ENCODE assay signal across 10 cellular contexts in the genomic region with DNA sequence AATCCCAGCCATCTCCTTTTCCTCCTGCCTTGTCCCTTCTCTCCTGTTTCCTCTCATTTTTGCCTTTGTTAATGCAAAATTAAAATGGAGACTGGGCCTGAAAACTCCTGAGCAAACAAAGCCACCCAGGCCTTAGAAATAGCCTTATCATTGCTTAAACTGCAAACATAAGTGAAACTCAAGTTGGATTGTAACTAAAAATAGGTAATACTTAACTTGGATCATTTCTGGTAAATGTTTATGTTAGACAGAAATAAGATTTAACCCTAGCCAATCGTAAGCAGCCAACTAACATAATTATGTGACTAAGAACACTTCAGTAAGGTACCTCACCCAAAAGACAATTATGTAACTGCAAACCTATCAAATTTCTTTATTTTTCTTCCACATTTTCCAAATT. TPM values are rescaled to one million over a fixed set of nuclear protein-coding genes. Genes with fewer than 3 reads are reported as not detected.
DNase-seq lines count a peak whose midpoint lies in the region; ATAC-seq, FAIRE-seq and TF ChIP-seq lines count a peak whose summit lies in the region.
"Not testable (repeated sequence)": the region's sequence is repeated elsewhere in the genome, so short reads cannot be mapped to it uniquely, and the experiment has no call there.
"Had no signal": no experiment of that assay in that cellular context is flagged by ENCODE, and none has a peak within 500 bp of the region (broad histone marks: within the 10 kb centered on the region; RNA-seq: fewer than 3 reads in every experiment).

No MANE protein-coding gene starts in this region.

- H3K4me3 ChIP-seq in astrocyte (ENCODE audit: insufficient read depth, low read depth, low read length); dorsolateral prefrontal cortex; heart left ventricle; mesenchymal stem cell (ENCODE audit: insufficient read depth in 1 of 2, low read depth in 1 of 2, low read length in 2 of 2): not testable (repeated sequence)

- TF ChIP-seq POLR2A in heart left ventricle (IDR thresholded peaks at IDR 0.05): not testable (repeated sequence)

- DNase-seq in HCEC 1CT: peak; percentile 18
- not testable (repeated sequence) for DNase-seq in astrocyte (ENCODE audit: low read depth); dorsolateral prefrontal cortex; heart left ventricle; progenitor cell of endocrine pancreas (ENCODE audit: low spot score, unreplicated experiment)
- DNase-seq in mesenchymal stem cell: peak; percentile 73

- peak overlapping the region; percentile 75 for H4K8ac ChIP-seq in mesenchymal stem cell (ENCODE audit: low read length)

- H3K18ac ChIP-seq in mesenchymal stem cell (ENCODE audit: low read depth in 1 of 2, low read length in 2 of 2): peak overlapping the region in 1 of 2 experiments; percentile 93

- H2BK12ac ChIP-seq in mesenchymal stem cell (ENCODE audit: low read length in 2 of 2): peak overlapping the region in 1 of 2 experiments; percentile 75

- not testable (repeated sequence) for ATAC-seq in heart left ventricle

- H3K4me1 Mint-ChIP-seq in astrocyte (ENCODE audit: low read depth, unreplicated experiment): peaks cover 11% of the 10 kb centered on the region
- H3K4me1 Mint-ChIP-seq in progenitor cell of endocrine pancreas (ENCODE audit: low read depth): not testable (repeated sequence)

- not testable (repeated sequence) for H2AFZ ChIP-seq in astrocyte (ENCODE audit: low read depth, low read length); mesenchymal stem cell (ENCODE audit: low read depth, low read length)

- not testable (repeated sequence) for H3K4me3 Mint-ChIP-seq in astrocyte (ENCODE audit: unreplicated experiment); progenitor cell of endocrine pancreas (ENCODE audit: low read depth)

- not testable (repeated sequence) for H3K36me3 ChIP-seq in astrocyte (ENCODE audit: insufficient read depth, low read length); mesenchymal stem cell (ENCODE audit: control insufficient read depth in 1 of 2, insufficient read depth in 2 of 2, low read depth in 1 of 2, low read length in 2 of 2)
- peaks cover 0 to 42% (median 0%) of the 10 kb centered on the region in 9 donors for H3K36me3 ChIP-seq in heart left ventricle

- not testable (repeated sequence) for H3K14ac ChIP-seq in mesenchymal stem cell (ENCODE audit: low read length in 2 of 2)

- intact Hi-C loops in dorsolateral prefrontal cortex (cut with DNase I); heart left ventricle (cut with DNase I): not testable (repeated sequence)

- not testable (repeated sequence) for H2BK120ac ChIP-seq in mesenchymal stem cell (ENCODE audit: low read depth, low read length)

- FAIRE-seq in astrocyte (lab: Jason Lieb, UNC): not testable (repeated sequence)

- not testable (repeated sequence) for H3K9ac ChIP-seq in astrocyte (ENCODE audit: low read length); mesenchymal stem cell (ENCODE audit: low read length)

- H3K4me1 ChIP-seq in astrocyte (ENCODE audit: insufficient read depth, low read length); mesenchymal stem cell (ENCODE audit: control insufficient read depth, insufficient read depth, low read depth, low read length): not testable (repeated sequence)
- H3K4me1 ChIP-seq in heart left ventricle: peaks cover 0 to 31% (median 0%) of the 10 kb centered on the region in 12 donors

- peak overlapping the region in 1 of 2 experiments; percentile 24 for H3K4ac ChIP-seq in mesenchymal stem cell (ENCODE audit: low read depth in 1 of 2, low read length in 2 of 2)

- H2BK15ac ChIP-seq in mesenchymal stem cell (ENCODE audit: low read depth, poor library complexity, severe bottlenecking): not testable (repeated sequence)

- not testable (repeated sequence) for H2BK5ac ChIP-seq in mesenchymal stem cell (ENCODE audit: low read depth, low read length, poor library complexity, severe bottlenecking)

- not testable (repeated sequence) for H3K79me2 ChIP-seq in astrocyte (ENCODE audit: insufficient read depth, low read length)

- not testable (repeated sequence) for TF ChIP-seq CTCF in astrocyte (IDR thresholded peaks at IDR 0.05; ENCODE audit: insufficient read depth, low read depth, low read length); dorsolateral prefrontal cortex (IDR thresholded peaks at IDR 0.05 in 54 of 56, conservative IDR thresholded peaks at IDR 0.05 in 2 of 56; ENCODE audit: low read depth in 1 of 56, partially characterized antibody in 56 of 56); heart left ventricle (IDR thresholded peaks at IDR 0.05); progenitor cell of endocrine pancreas (IDR thresholded peaks at IDR 0.05; ENCODE audit: unreplicated experiment)

- not testable (repeated sequence) for H3K27ac ChIP-seq in astrocyte (ENCODE audit: low read depth, low read length); mesenchymal stem cell (ENCODE audit: low read length, poor library complexity, severe bottlenecking)
- H3K27ac ChIP-seq in dorsolateral prefrontal cortex (peak overlapping the region in 39 of 59 donors; percentile 7 to 94 (median 72)), heart left ventricle (peak overlapping the region in 7 of 12 donors; percentile 4 to 74 (median 43)), temporal lobe (ENCODE audit: low read depth, low read length) (peak overlapping the region; percentile 17)

- peak overlapping the region; percentile 62 for H3K27ac Mint-ChIP-seq in astrocyte (ENCODE audit: unreplicated experiment)
- H3K27ac Mint-ChIP-seq in progenitor cell of endocrine pancreas: peak overlapping the region; percentile 15

- not testable (repeated sequence) for H3K9me3 Mint-ChIP-seq in astrocyte (ENCODE audit: unreplicated experiment); progenitor cell of endocrine pancreas (ENCODE audit: low read depth)

- peak overlapping the region; percentile 92 for H4K91ac ChIP-seq in mesenchymal stem cell (ENCODE audit: low read length)

- H2AK5ac ChIP-seq in mesenchymal stem cell (ENCODE audit: low read length, severe bottlenecking): not testable (repeated sequence)

- not testable (repeated sequence) for H4K20me1 ChIP-seq in astrocyte (ENCODE audit: insufficient read depth, low read length)

- H3K79me1 ChIP-seq in mesenchymal stem cell (replicated peaks; ENCODE audit: low read length, poor library complexity, severe bottlenecking): not testable (repeated sequence)

- H3K27me3 Mint-ChIP-seq in astrocyte (ENCODE audit: low read depth, unreplicated experiment); progenitor cell of endocrine pancreas: not testable (repeated sequence)

- not testable (repeated sequence) for H3K23ac ChIP-seq in mesenchymal stem cell (ENCODE audit: low read length in 2 of 2)

- H3K4me2 ChIP-seq in astrocyte (ENCODE audit: low read length); mesenchymal stem cell (ENCODE audit: low read length, poor library complexity, severe bottlenecking): not testable (repeated sequence)

- 75 to 90% (median 84%) methylated on average over 1 of the region's 1 CpG for WGBS in heart left ventricle, 4 donors
- WGBS in mesenchymal stem cell: no CpG with 5 or more reads among the region's 1 CpG

- not testable (repeated sequence) for H3K27me3 ChIP-seq in astrocyte (ENCODE audit: insufficient read depth, low read length); dorsolateral prefrontal cortex; heart left ventricle; mesenchymal stem cell (ENCODE audit: control insufficient read depth in 1 of 2, insufficient read depth in 1 of 2, low read length in 2 of 2)

- H3K9me3 ChIP-seq in astrocyte (ENCODE audit: insufficient read depth, low read depth, low read length); heart left ventricle; mesenchymal stem cell (ENCODE audit: control insufficient read depth, low read length): not testable (repeated sequence)

- not testable (repeated sequence) for H3K36me3 Mint-ChIP-seq in astrocyte (ENCODE audit: low read depth, unreplicated experiment); progenitor cell of endocrine pancreas (ENCODE audit: insufficient read depth)

RNA-seq across cellular contexts. Expression of a gene that starts 8.7 kb away (rescaled TPM):
- total RNA-seq in astrocyte (not detected in 2 replicates), dorsolateral prefrontal cortex (10 to 100 TPM in 97 of 120 experiments, 1 to 10 TPM in 23; 5.0 to 71.8 (median 18.1) TPM), heart left ventricle (100 to 1,000 TPM in 1 of 9 donors, 10 to 100 TPM in 7, 1 to 10 TPM in 1; 9.7 to 131 (median 11.7) TPM), progenitor cell of endocrine pancreas (0.40 TPM in 1 of 2 replicates, not detected in the other), temporal lobe (2.0 TPM)
- polyA plus RNA-seq in heart left ventricle: 10 to 100 TPM in 1 of 2 donors, 1 to 10 TPM in 1; 5.2 to 11.4 TPM
- 5.1 TPM for polyA plus RNA-seq in mesenchymal stem cell (2013, experiment 1 of 2)
- 4.4 TPM for polyA plus RNA-seq in mesenchymal stem cell (2013, experiment 2 of 2)
- total RNA-seq: Daoy had no signal

RNA-seq across cellular contexts. Expression of a gene that starts 10.4 kb away (rescaled TPM):
- 0.65 and 0.68 TPM in 2 replicates for total RNA-seq in astrocyte
- total RNA-seq in dorsolateral prefrontal cortex: 1,000 to 10,000 TPM in 1 of 120 experiments, 100 to 1,000 TPM in 3, 10 to 100 TPM in 12, 1 to 10 TPM in 91, under 1 TPM in 12, not detected in 1; 0.41 to 1,017 (median 2.4) TPM
- total RNA-seq in heart left ventricle: 1 to 10 TPM in 3 of 9 donors, under 1 TPM in 6; 0.27 to 5.9 (median 0.93) TPM
- 1 to 10 TPM in 1 of 2 donors, under 1 TPM in 1; 0.65 to 1.3 TPM for polyA plus RNA-seq in heart left ventricle
- 0.14 TPM for polyA plus RNA-seq in mesenchymal stem cell (2013, experiment 1 of 2)
- 0.18 TPM for polyA plus RNA-seq in mesenchymal stem cell (2013, experiment 2 of 2)
- total RNA-seq in progenitor cell of endocrine pancreas: 0.16 TPM in 1 of 2 replicates, not detected in the other
- 3.4 TPM for total RNA-seq in temporal lobe

RNA-seq across cellular contexts. Expression of a gene that starts 35.7 kb away (rescaled TPM):
- not detected in 2 replicates for total RNA-seq in astrocyte
- total RNA-seq in dorsolateral prefrontal cortex: 100 to 1,000 TPM in 6 of 120 experiments, 10 to 100 TPM in 105, 1 to 10 TPM in 9; 3.5 to 144 (median 28.1) TPM
- total RNA-seq in heart left ventricle: 100 to 1,000 TPM in 1 of 9 donors, 10 to 100 TPM in 3, 1 to 10 TPM in 5; 1.8 to 204 (median 9.2) TPM
- 1 to 10 TPM; 3.2 to 9.9 TPM for polyA plus RNA-seq in heart left ventricle
- polyA plus RNA-seq in mesenchymal stem cell (2013, experiment 1 of 2): not detected
- not detected for polyA plus RNA-seq in mesenchymal stem cell (2013, experiment 2 of 2)
- not detected in 2 replicates for total RNA-seq in progenitor cell of endocrine pancreas
- 2.5 TPM for total RNA-seq in temporal lobe
- total RNA-seq: Daoy, OCI-LY7, RPMI7951 had no signal
